ENCODE assay signal across 1 cellular context in the genomic region with DNA sequence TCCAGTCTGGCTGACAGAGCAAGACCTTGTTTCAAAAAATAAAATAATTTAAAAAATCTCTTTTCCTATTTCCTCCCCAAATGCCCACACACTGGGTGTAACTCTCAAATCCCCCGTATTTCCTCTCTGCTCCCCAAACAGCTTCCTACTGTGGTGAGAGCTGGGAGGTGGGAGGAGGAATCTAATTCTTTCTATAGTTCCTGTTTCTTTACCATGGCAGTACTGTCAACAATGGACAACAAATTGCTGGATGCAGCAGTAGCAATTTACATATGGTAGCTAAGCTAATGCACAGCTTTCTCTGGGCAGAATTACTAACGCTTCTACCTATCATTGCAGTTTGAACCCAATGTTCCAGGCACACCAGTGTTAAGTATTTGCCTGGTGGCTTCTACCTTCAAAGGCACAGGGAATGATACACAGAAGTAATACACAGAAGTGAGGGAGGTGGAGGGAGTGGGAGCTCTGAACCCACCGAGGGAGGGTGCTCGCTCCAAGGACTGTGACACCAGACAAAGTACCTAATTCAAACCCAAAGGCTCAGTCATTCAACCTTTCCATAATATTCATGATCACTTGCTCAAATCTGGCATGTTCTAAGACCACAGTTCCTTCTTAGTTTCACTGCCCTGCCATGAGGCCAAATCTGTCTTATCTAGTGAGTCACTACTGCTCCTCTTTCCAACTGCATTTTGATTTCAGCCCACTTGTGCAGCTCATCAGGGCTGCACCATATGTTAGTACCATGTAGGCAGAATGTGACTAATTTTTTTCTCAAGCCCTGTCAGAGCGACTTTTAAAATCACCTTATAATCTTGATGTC.
A peak's percentile ranks its signal among the peaks of the same experiment; 100 is the strongest.
TF ChIP-seq lines count a peak whose summit lies in the region.

No MANE protein-coding gene starts in this region.

TF ChIP-seq in GM12878, 131 proteins besides CTCF, POLR2A, EP300 and RAD21 (continued from another document):
- no peak for TF ChIP-seq MYB (IDR thresholded peaks at IDR 0.05; ENCODE audit: borderline replicate concordance, low read depth, low read length)
- TF ChIP-seq CREM (IDR thresholded peaks at IDR 0.05; ENCODE audit: low read depth) = 0 out of 2 replicates have a peak, but pooled peaks have one; percentile 21
- TF ChIP-seq TCF7 (IDR thresholded peaks at IDR 0.05; ENCODE audit: borderline replicate concordance) = no peak
